11 cellular contexts compared by ENCODE assay signal in genomic region chrX:132270699-132271098, GRCh38. TPM values are rescaled to one million over a fixed set of nuclear protein-coding genes. Genes with fewer than 3 reads are reported as not detected.
DNase-seq lines count a peak whose midpoint lies in the region; ATAC-seq lines count a peak whose summit lies in the region.
"Had no signal": no experiment of that assay in that cellular context is flagged by ENCODE, and none has a peak within 500 bp of the region (broad histone marks: within the 10 kb centered on the region; RNA-seq: fewer than 3 reads in every experiment).

No MANE protein-coding gene starts in this region.

- intact Hi-C loops in left cardiac atrium (cut with DNase I) = no loop called here

- no peak overlapping the region for H3K4me3 ChIP-seq in skeletal muscle cell (ENCODE audit: low read depth, low read length)

- ATAC-seq in left cardiac atrium (peak in 1 of 2 donors; percentile 94), HG03095 (IDR thresholded peaks at IDR 0.05; ENCODE audit: unreplicated experiment) (no peak), GM21390 (IDR thresholded peaks at IDR 0.05; ENCODE audit: unreplicated experiment) (no peak)

- peak; percentile 65 for DNase-seq in GM04503 (ENCODE audit: low read depth)
- peak; percentile 5 for DNase-seq in amniotic stem cell (lab: John Stamatoyannopoulos, UW)
- peak; percentile 63 for DNase-seq in left cardiac atrium
- peak; percentile 90 for DNase-seq in skeletal muscle cell (ENCODE audit: low read depth)
- no peak for DNase-seq in NCI-H774 (lab: John Stamatoyannopoulos, UW)
- no peak for DNase-seq in inferior parietal cortex (ENCODE audit: extremely low spot score)
- DNase-seq: activated effector memory CD4-positive, alpha-beta T cell treated with Interleukin-2 at 50 U/mL for 16 hours; MM.1S; stimulated activated CD4-positive, alpha-beta T cell treated with anti-CD3 and anti-CD28 coated beads, Interleukin-4, amount 100 ng/mL, for 1 hour had no signal

RNA-seq across cellular contexts. Expression of gene RAP2C, which starts 51.5 kb away (rescaled TPM):
- 10 to 100 TPM; 20.6 to 25.4 TPM for total RNA-seq in left cardiac atrium

Comparison
In these comparisons a context has a peak if more than half of its experiments do, and no peak if none do; other contexts are left out.
1. DNase-seq: peak in GM04503 (single experiment), amniotic stem cell (single experiment), left cardiac atrium (single experiment) and skeletal muscle cell (single experiment); none in NCI-H774 (single experiment) and inferior parietal cortex (single experiment).